Comparison of ENCODE assay signal across 9 cellular contexts in the genomic region with DNA sequence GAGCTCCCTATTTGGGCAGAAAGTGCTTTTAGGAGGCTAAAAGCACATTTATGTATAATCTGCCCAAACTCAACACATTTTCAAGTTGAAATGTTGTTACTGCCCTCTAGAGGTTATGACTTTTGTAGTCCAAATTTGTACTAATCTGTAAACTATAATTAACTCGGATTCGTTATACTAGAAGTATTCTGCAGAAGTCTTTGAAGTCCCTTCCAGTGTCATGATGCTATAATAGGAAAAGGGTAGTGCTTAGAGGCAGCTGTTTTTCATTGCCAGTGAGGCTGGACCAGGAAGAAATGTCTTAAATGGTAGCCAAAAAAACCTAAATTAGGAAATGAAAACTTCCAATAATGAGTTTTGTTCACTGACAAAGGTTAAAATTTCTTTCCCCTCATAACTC. TPM values are rescaled to one million over a fixed set of nuclear protein-coding genes. Genes with fewer than 3 reads are reported as not detected.
DNase-seq lines count a peak whose midpoint lies in the region; ATAC-seq and TF ChIP-seq lines count a peak whose summit lies in the region.
"Had no signal": no experiment of that assay in that cellular context is flagged by ENCODE, and none has a peak within 500 bp of the region (broad histone marks: within the 10 kb centered on the region; RNA-seq: fewer than 3 reads in every experiment).

No MANE protein-coding gene starts in this region.

- H3K9ac ChIP-seq in DND-41 (ENCODE audit: low read depth, low read length) (no peak overlapping the region), endodermal cell (ENCODE audit: extremely low read depth, low read length, poor library complexity, severe bottlenecking) (no peak overlapping the region), neural cell (ENCODE audit: low read length) (no peak overlapping the region)

- WGBS in endodermal cell (ENCODE audit: insufficient coverage in 1 of 2, insufficient read length in 1 of 2), 2 experiments = 94 to 100% methylated on average over 2 of the region's 2 CpGs

- ATAC-seq in DND-41 (ENCODE audit: insufficient read depth, low read depth) = no peak
- no peak for ATAC-seq in GM18873 (IDR thresholded peaks at IDR 0.05; ENCODE audit: low FRiP score, unreplicated experiment)

- H3K79me2 ChIP-seq in DND-41 (ENCODE audit: insufficient read depth, low read length) = no peaks in the 10 kb centered on the region
- no peaks in the 10 kb centered on the region for H3K79me2 ChIP-seq in neural cell (replicated peaks; ENCODE audit: insufficient read depth, low read length)

- DNase-seq in DND-41 = no peak
- DNase-seq in NB4 (ENCODE audit: low read depth) = peak; percentile 42
- DNase-seq in endodermal cell = no peak
- DNase-seq in activated T-cell treated with anti-CD3 and anti-CD28 coated beads, Interleukin-2, amount 50 U/mL, for 1 hour = no peak
- DNase-seq in NCI-H2171 (lab: John Stamatoyannopoulos, UW) = no peak
- no peak for DNase-seq in NCI-H1436 treated with DMSO at 0.1 percent for 48 hours (lab: John Stamatoyannopoulos, UW)

- H3K9me3 ChIP-seq in DND-41 (ENCODE audit: insufficient read depth, low read length, severe bottlenecking) = no peaks in the 10 kb centered on the region
- no peaks in the 10 kb centered on the region for H3K9me3 ChIP-seq in endodermal cell (ENCODE audit: control insufficient read depth, low read length)
- H3K9me3 ChIP-seq in neural cell (ENCODE audit: low read length) = no peaks in the 10 kb centered on the region

- no peak overlapping the region for H2AFZ ChIP-seq in DND-41 (ENCODE audit: low read depth, low read length)
- no peak overlapping the region for H2AFZ ChIP-seq in neural cell (ENCODE audit: low read depth, low read length)

- H4K20me1 ChIP-seq in DND-41 (ENCODE audit: insufficient read depth, low read length) (no peaks in the 10 kb centered on the region), neural cell (ENCODE audit: insufficient read depth) (no peaks in the 10 kb centered on the region)

- TF ChIP-seq EP300 in neural cell (conservative IDR thresholded peaks at IDR 0.05; ENCODE audit: poor library complexity, severe bottlenecking) = no peak

- H3K27me3 Mint-ChIP-seq in endodermal cell (ENCODE audit: insufficient read depth) = no peaks in the 10 kb centered on the region

- H3K4me1 ChIP-seq in DND-41 (ENCODE audit: insufficient read depth, low read length) = no peaks in the 10 kb centered on the region
- H3K4me1 ChIP-seq in endodermal cell (ENCODE audit: control insufficient read depth, insufficient read depth, low read length) = no peaks in the 10 kb centered on the region

- H3F3A ChIP-seq in neural cell (ENCODE audit: insufficient read depth, low read length, poor library complexity, severe bottlenecking) = no peaks in the 10 kb centered on the region

- H3K27me3 ChIP-seq in DND-41 (ENCODE audit: insufficient read depth, low read length, poor library complexity) (no peaks in the 10 kb centered on the region), endodermal cell (ENCODE audit: control insufficient read depth, insufficient read depth, low read length, poor library complexity, severe bottlenecking) (no peaks in the 10 kb centered on the region), neural cell (ENCODE audit: insufficient read depth, low read depth, low read length) (no peaks in the 10 kb centered on the region)

- H3K4me2 ChIP-seq in DND-41 (ENCODE audit: insufficient read depth, low read length) (no peak overlapping the region), neural cell (ENCODE audit: low read length) (no peak overlapping the region)

- TF ChIP-seq RAD21 in neural cell (conservative IDR thresholded peaks at IDR 0.05) = peak; percentile 29

- no peaks in the 10 kb centered on the region for H3K4me1 Mint-ChIP-seq in endodermal cell

- no peak overlapping the region for H3K27ac Mint-ChIP-seq in endodermal cell

- H3K27ac ChIP-seq in DND-41 (ENCODE audit: low read length) (no peak overlapping the region), endodermal cell (ENCODE audit: low read depth, low read length) (no peak overlapping the region), neural cell (ENCODE audit: low read length) (no peak overlapping the region)

- no peaks in the 10 kb centered on the region for H3K9me3 Mint-ChIP-seq in endodermal cell

- peaks cover 79% of the 10 kb centered on the region for H3K36me3 Mint-ChIP-seq in endodermal cell (ENCODE audit: low read depth)

- TF ChIP-seq POLR2A in NB4 (IDR thresholded peaks at IDR 0.05; ENCODE audit: extremely low read depth, insufficient read length) = no peak

- TF ChIP-seq CTCF in DND-41 (IDR thresholded peaks at IDR 0.05; ENCODE audit: borderline replicate concordance, extremely low read depth, low read length, poor library complexity, severe bottlenecking) (peak; percentile 53), NB4 (IDR thresholded peaks at IDR 0.05; ENCODE audit: low read depth, low read length) (peak; percentile 13), endodermal cell (conservative IDR thresholded peaks at IDR 0.05) (peak; percentile 61), neural cell (IDR thresholded peaks at IDR 0.05; ENCODE audit: poor library complexity, severe bottlenecking) (peak; percentile 43)

- H3K36me3 ChIP-seq in DND-41 (ENCODE audit: insufficient read depth, low read length) (peaks cover 99% of the 10 kb centered on the region), endodermal cell (ENCODE audit: control insufficient read depth, insufficient read depth, low read length) (peaks cover 94% of the 10 kb centered on the region), neural cell (ENCODE audit: insufficient read depth, low read length) (no peaks in the 10 kb centered on the region)

- no peaks in the 10 kb centered on the region for H3K9me2 ChIP-seq in neural cell (ENCODE audit: insufficient read depth, low read length)

- H3K4me3 Mint-ChIP-seq in endodermal cell = no peak overlapping the region

- H3K4me3 ChIP-seq in DND-41 (ENCODE audit: low read depth in 1 of 2, low read length in 2 of 2) (no peak overlapping the region), NB4 (ENCODE audit: low read depth, low read length) (no peak overlapping the region), endodermal cell (ENCODE audit: low read length) (no peak overlapping the region), neural cell (ENCODE audit: low read length) (no peak overlapping the region)

TF ChIP-seq in neural cell, 6 proteins besides CTCF, POLR2A, EP300 and RAD21:
- TF ChIP-seq POLR2AphosphoS5 (IDR thresholded peaks at IDR 0.05) = no peak
- peak; percentile 21 for TF ChIP-seq SMC3 (conservative IDR thresholded peaks at IDR 0.05; ENCODE audit: poor library complexity)
TF ChIP-seq in neural cell: peak in this region for 1.

RNA-seq across cellular contexts. Expression of gene EMILIN3, which starts 44.8 kb away (rescaled TPM):
- 1 to 10 TPM; 5.3 to 9.6 TPM for total RNA-seq in endodermal cell
- 9.3 TPM for polyA plus RNA-seq in endodermal cell (2013, experiment 1 of 2)
- 8.2 TPM for polyA plus RNA-seq in endodermal cell (2013, experiment 2 of 2)
- polyA plus RNA-seq in neural cell = 0.30 and 0.86 TPM in 2 replicates
- polyA minus RNA-seq in neural cell = 1.2 and 1.3 TPM in 2 replicates
- total RNA-seq: T-helper 2 cell treated with Interferon-gamma antibody and Interleukin-4, amounts not matched to agents 100 ng/mL and 5 ng/mL, for 36 hours had no signal
